In genomic region chrX:76109654-76110053, GRCh38 we compare ENCODE assay signal across 15 cellular contexts.
"Had no signal": no experiment of that assay in that cellular context is flagged by ENCODE, and none has a peak within 500 bp of the region (broad histone marks: within the 10 kb centered on the region; RNA-seq: fewer than 3 reads in every experiment).

No MANE protein-coding gene starts in this region.

- H3K4me3 Mint-ChIP-seq: activated CD4-positive, alpha-beta memory T cell treated with anti-CD3 and anti-CD28 coated beads, Interleukin-2, amount 10 ng/mL, durations not matched to agents 7 days and 5 days; activated naive CD8-positive, alpha-beta T cell treated with anti-CD3 and anti-CD28 coated beads for 36 hours; natural killer cell; T-helper 2 cell treated with Interferon-gamma antibody and Interleukin-4, amounts not matched to agents 5 μg/mL and 100 μg/mL, for 36 hours had no signal

- DNase-seq: activated CD4-positive, alpha-beta memory T cell treated with anti-CD3 and anti-CD28 coated beads, Interleukin-2, amount 10 ng/mL, durations not matched to agents 7 days and 5 days; activated gamma-delta T cell treated with Interleukin-2 at 50 U/mL for 16 hours; activated naive CD8-positive, alpha-beta T cell treated with anti-CD3 and anti-CD28 coated beads for 36 hours; activated T-cell treated with anti-CD3 and anti-CD28 coated beads, Interleukin-2, amount 50 U/mL, for 48 hours; dorsolateral prefrontal cortex; mammary epithelial cell; natural killer cell; nucleus accumbens; right cardiac atrium; small intestine; stimulated activated CD4-positive, alpha-beta T cell treated with anti-CD3 and anti-CD28 coated beads, Interleukin-1b, Interleukin-23, amount 100 ng/mL, for 48 hours; stimulated activated naive CD4-positive, alpha-beta T cell; trophoblast cell had no signal

- H3K27me3 Mint-ChIP-seq: activated CD4-positive, alpha-beta memory T cell treated with anti-CD3 and anti-CD28 coated beads, Interleukin-2, amount 10 ng/mL, durations not matched to agents 7 days and 5 days; activated naive CD8-positive, alpha-beta T cell treated with anti-CD3 and anti-CD28 coated beads for 36 hours had no signal

- H3K27ac ChIP-seq: dorsolateral prefrontal cortex had no signal

- H3K9me3 Mint-ChIP-seq: activated CD4-positive, alpha-beta memory T cell treated with anti-CD3 and anti-CD28 coated beads, Interleukin-2, amount 10 ng/mL, durations not matched to agents 7 days and 5 days; activated naive CD8-positive, alpha-beta T cell treated with anti-CD3 and anti-CD28 coated beads for 36 hours; natural killer cell; T-helper 2 cell treated with Interferon-gamma antibody and Interleukin-4, amounts not matched to agents 5 μg/mL and 100 μg/mL, for 36 hours had no signal

- H3K36me3 Mint-ChIP-seq: activated naive CD8-positive, alpha-beta T cell treated with anti-CD3 and anti-CD28 coated beads for 36 hours; natural killer cell had no signal

- H3K4me3 ChIP-seq: dorsolateral prefrontal cortex had no signal

- H3K4me1 Mint-ChIP-seq: activated CD4-positive, alpha-beta memory T cell treated with anti-CD3 and anti-CD28 coated beads, Interleukin-2, amount 10 ng/mL, durations not matched to agents 7 days and 5 days; activated naive CD8-positive, alpha-beta T cell treated with anti-CD3 and anti-CD28 coated beads for 36 hours; natural killer cell had no signal

- H3K27ac Mint-ChIP-seq: activated CD4-positive, alpha-beta memory T cell treated with anti-CD3 and anti-CD28 coated beads, Interleukin-2, amount 10 ng/mL, durations not matched to agents 7 days and 5 days; activated naive CD8-positive, alpha-beta T cell treated with anti-CD3 and anti-CD28 coated beads for 36 hours; natural killer cell; T-helper 2 cell treated with Interferon-gamma antibody and Interleukin-4, amounts not matched to agents 5 μg/mL and 100 μg/mL, for 36 hours had no signal

- ATAC-seq: esophagus mucosa, natural killer cell, right cardiac atrium had no signal
